ENCODE assay signal across 11 cellular contexts in the genomic region with DNA sequence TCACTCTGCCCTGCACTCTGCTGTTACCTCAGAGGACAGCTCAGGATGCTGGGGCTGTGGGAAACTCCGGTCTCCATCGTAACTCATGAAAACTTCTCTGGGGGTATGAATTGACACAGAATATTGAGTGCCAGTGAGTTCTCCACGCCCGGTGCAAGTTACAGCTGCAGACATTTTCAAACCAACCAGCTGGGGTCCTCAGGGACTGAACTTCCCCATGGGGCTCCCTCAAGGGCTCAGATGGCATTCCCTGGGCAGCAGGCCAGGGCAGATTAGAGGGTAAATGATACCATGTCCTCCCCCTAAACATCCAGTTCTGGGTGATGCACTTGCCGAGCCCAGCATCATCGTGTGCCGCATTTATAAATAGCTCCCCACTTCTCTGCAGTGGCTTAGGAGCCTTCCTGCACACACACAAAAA. TPM values are rescaled to one million over a fixed set of nuclear protein-coding genes. Genes with fewer than 3 reads are reported as not detected.
DNase-seq lines count a peak whose midpoint lies in the region; ATAC-seq and TF ChIP-seq lines count a peak whose summit lies in the region.
"Had no signal": no experiment of that assay in that cellular context is flagged by ENCODE, and none has a peak within 500 bp of the region (broad histone marks: within the 10 kb centered on the region; RNA-seq: fewer than 3 reads in every experiment).

No MANE protein-coding gene starts in this region.

- DNase-seq in NCI-H748 (lab: John Stamatoyannopoulos, UW; ENCODE audit: unreplicated experiment) (peak; percentile 5), NCI-H748 treated with DMSO at 0.1 percent for 48 hours (lab: John Stamatoyannopoulos, UW) (no peak), NCI-H1694 (lab: John Stamatoyannopoulos, UW) (peak; percentile 78), cerebellum (ENCODE audit: low spot score) (peak; percentile 48), osteoblast (ENCODE audit: insufficient read length, low spot score, missing footprints) (no peak)
- no peak for DNase-seq in activated naive CD4-positive, alpha-beta T cell treated with anti-CD3 and anti-CD28 coated beads for 36 hours
- DNase-seq: activated naive CD4-positive, alpha-beta T cell treated with anti-CD3 and anti-CD28 coated beads, Interleukin-2, amount 10 ng/mL, durations not matched to agents 7 days and 5 days; NCI-H2029 treated with DMSO at 0.1 percent for 48 hours had no signal

- no peaks in the 10 kb centered on the region for H3K36me3 ChIP-seq in osteoblast (ENCODE audit: insufficient read depth, low read length)
- H3K36me3 ChIP-seq: neutrophil had no signal

- H3K36me3 Mint-ChIP-seq in stimulated activated memory B cell treated with anti-CD40 and anti-IgM and Interleukin-4, amounts not matched to agents 10 μg/mL and 1 μg/mL and 100 μg/mL, for 72 hours, result no peaks in the 10 kb centered on the region
- H3K36me3 Mint-ChIP-seq in activated naive CD4-positive, alpha-beta T cell treated with anti-CD3 and anti-CD28 coated beads for 36 hours (ENCODE audit: low read depth), result no peaks in the 10 kb centered on the region
- H3K36me3 Mint-ChIP-seq: activated naive CD4-positive, alpha-beta T cell treated with anti-CD3 and anti-CD28 coated beads, Interleukin-2, amount 10 ng/mL, durations not matched to agents 7 days and 5 days had no signal

- intact Hi-C loops in activated naive CD4-positive, alpha-beta T cell treated with anti-CD3 and anti-CD28 coated beads for 36 hours (cut with micrococcal nuclease), result no loop called here

- H3K4me3 Mint-ChIP-seq in stimulated activated memory B cell treated with anti-CD40 and anti-IgM and Interleukin-4, amounts not matched to agents 10 μg/mL and 1 μg/mL and 100 μg/mL, for 72 hours, result no peak overlapping the region
- H3K4me3 Mint-ChIP-seq in activated naive CD4-positive, alpha-beta T cell treated with anti-CD3 and anti-CD28 coated beads for 36 hours, result no peak overlapping the region
- H3K4me3 Mint-ChIP-seq: activated naive CD4-positive, alpha-beta T cell treated with anti-CD3 and anti-CD28 coated beads, Interleukin-2, amount 10 ng/mL, durations not matched to agents 7 days and 5 days had no signal

- peak; percentile 79 for ATAC-seq in stimulated activated memory B cell treated with anti-CD40 and anti-IgM and Interleukin-4, amounts not matched to agents 10 μg/mL and 1 μg/mL and 100 μg/mL, for 72 hours
- no peak for ATAC-seq in GM18867 (IDR thresholded peaks at IDR 0.05; ENCODE audit: unreplicated experiment)

- peaks cover 5% of the 10 kb centered on the region for H3K9me3 Mint-ChIP-seq in stimulated activated memory B cell treated with anti-CD40 and anti-IgM and Interleukin-4, amounts not matched to agents 10 μg/mL and 1 μg/mL and 100 μg/mL, for 72 hours
- H3K9me3 Mint-ChIP-seq in activated naive CD4-positive, alpha-beta T cell treated with anti-CD3 and anti-CD28 coated beads for 36 hours, result no peaks in the 10 kb centered on the region
- H3K9me3 Mint-ChIP-seq: activated naive CD4-positive, alpha-beta T cell treated with anti-CD3 and anti-CD28 coated beads, Interleukin-2, amount 10 ng/mL, durations not matched to agents 7 days and 5 days had no signal

- no peak overlapping the region for H3K4me3 ChIP-seq in osteoblast (ENCODE audit: insufficient read depth, low read length)

- peaks cover 5% of the 10 kb centered on the region for H3K4me1 ChIP-seq in osteoblast (ENCODE audit: insufficient read depth, low read length)

- H3K79me2 ChIP-seq in osteoblast (ENCODE audit: insufficient read depth, low read length), result no peaks in the 10 kb centered on the region

- H3K27ac Mint-ChIP-seq in stimulated activated memory B cell treated with anti-CD40 and anti-IgM and Interleukin-4, amounts not matched to agents 10 μg/mL and 1 μg/mL and 100 μg/mL, for 72 hours, result no peak overlapping the region
- no peak overlapping the region for H3K27ac Mint-ChIP-seq in activated naive CD4-positive, alpha-beta T cell treated with anti-CD3 and anti-CD28 coated beads for 36 hours
- H3K27ac Mint-ChIP-seq: activated naive CD4-positive, alpha-beta T cell treated with anti-CD3 and anti-CD28 coated beads, Interleukin-2, amount 10 ng/mL, durations not matched to agents 7 days and 5 days had no signal

- peaks cover 16% of the 10 kb centered on the region for H3K4me1 Mint-ChIP-seq in stimulated activated memory B cell treated with anti-CD40 and anti-IgM and Interleukin-4, amounts not matched to agents 10 μg/mL and 1 μg/mL and 100 μg/mL, for 72 hours
- no peaks in the 10 kb centered on the region for H3K4me1 Mint-ChIP-seq in activated naive CD4-positive, alpha-beta T cell treated with anti-CD3 and anti-CD28 coated beads for 36 hours (ENCODE audit: low read depth)
- H3K4me1 Mint-ChIP-seq: activated naive CD4-positive, alpha-beta T cell treated with anti-CD3 and anti-CD28 coated beads, Interleukin-2, amount 10 ng/mL, durations not matched to agents 7 days and 5 days had no signal

- no peak overlapping the region for H3K27ac ChIP-seq in osteoblast (ENCODE audit: low read depth, low read length)
- H3K27ac ChIP-seq: neutrophil had no signal

- no peak overlapping the region for H2AFZ ChIP-seq in osteoblast (ENCODE audit: low read length)

- CTCF ChIA-PET in activated naive CD4-positive, alpha-beta T cell treated with anti-CD3 and anti-CD28 coated beads for 36 hours (lab: Charles Lee), result no interaction called here

- H3K4me2 ChIP-seq in osteoblast (ENCODE audit: insufficient read depth, low read length), result no peak overlapping the region

- peaks cover 14% of the 10 kb centered on the region for H3K27me3 ChIP-seq in osteoblast (ENCODE audit: insufficient read depth, low read length)

- H3K27me3 Mint-ChIP-seq in stimulated activated memory B cell treated with anti-CD40 and anti-IgM and Interleukin-4, amounts not matched to agents 10 μg/mL and 1 μg/mL and 100 μg/mL, for 72 hours, result peaks cover 60% of the 10 kb centered on the region
- peaks cover 10% of the 10 kb centered on the region for H3K27me3 Mint-ChIP-seq in activated naive CD4-positive, alpha-beta T cell treated with anti-CD3 and anti-CD28 coated beads for 36 hours (ENCODE audit: low read depth)

- TF ChIP-seq CTCF in osteoblast (IDR thresholded peaks at IDR 0.05; ENCODE audit: extremely low read depth, low read depth, low read length), result no peak

- H4K20me1 ChIP-seq in osteoblast (ENCODE audit: insufficient read depth, low read length), result no peaks in the 10 kb centered on the region

- H3K9me3 ChIP-seq in osteoblast (ENCODE audit: low read depth, low read length), result no peaks in the 10 kb centered on the region
- H3K9me3 ChIP-seq: neutrophil had no signal

RNA-seq across cellular contexts. Expression of gene CCSAP, which starts 27.8 kb away (rescaled TPM):
- 62.5 TPM for total RNA-seq in cerebellum
- 9.1 and 9.4 TPM in 2 replicates for total RNA-seq in osteoblast
- 1 to 10 TPM; 4.9 to 5.0 TPM for total RNA-seq in activated naive CD4-positive, alpha-beta T cell treated with anti-CD3 and anti-CD28 coated beads for 36 hours

Comparison
In these comparisons a context has a peak if more than half of its experiments do, and no peak if none do; other contexts are left out.
1. DNase-seq: peak in NCI-H748 (single experiment), NCI-H1694 (single experiment) and cerebellum (single experiment); none in NCI-H748 treated with DMSO at 0.1 percent for 48 hours (single experiment), osteoblast (single experiment) and activated naive CD4-positive, alpha-beta T cell treated with anti-CD3 and anti-CD28 coated beads for 36 hours (single experiment).